In the genomic region with DNA sequence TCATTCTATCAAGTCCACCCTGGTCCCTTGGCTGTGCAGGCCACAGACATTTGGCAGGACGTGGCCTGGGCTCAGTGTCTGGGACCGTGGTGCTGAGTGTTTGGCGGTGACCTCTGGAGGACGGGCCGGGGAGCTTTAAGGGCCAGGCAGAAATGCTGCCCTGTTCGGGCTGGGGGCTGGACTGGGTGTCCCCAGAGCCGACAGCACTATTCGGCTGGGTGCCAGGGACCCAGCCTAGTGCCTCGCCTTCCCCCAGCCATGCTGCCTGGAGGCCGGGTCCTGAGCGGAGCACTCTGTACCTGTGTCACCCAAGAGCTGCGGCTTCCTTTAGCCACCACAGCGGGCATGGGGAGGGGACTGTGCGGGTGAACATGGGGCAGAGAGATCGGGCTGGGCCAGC, we compare ENCODE assay signal across 23 cellular contexts. TPM values are rescaled to one million over a fixed set of nuclear protein-coding genes. Genes with fewer than 3 reads are reported as not detected.
DNase-seq lines count a peak whose midpoint lies in the region; ATAC-seq and TF ChIP-seq lines count a peak whose summit lies in the region.
"Had no signal": no experiment of that assay in that cellular context is flagged by ENCODE, and none has a peak within 500 bp of the region (broad histone marks: within the 10 kb centered on the region; RNA-seq: fewer than 3 reads in every experiment).

No MANE protein-coding gene starts in this region.

- H3K4me1 ChIP-seq in right atrium auricular region (peaks cover 0 to 29% of the 10 kb centered on the region in 2 donors), vagina (peaks cover 60% of the 10 kb centered on the region)
- H3K4me1 ChIP-seq: foreskin keratinocyte had no signal

- no peaks in the 10 kb centered on the region for H3K9me3 ChIP-seq in right atrium auricular region
- H3K9me3 ChIP-seq in vagina = no peaks in the 10 kb centered on the region

- TF ChIP-seq CTCF in chondrocyte (IDR thresholded peaks at IDR 0.05) = no peak
- no peak for TF ChIP-seq CTCF in right atrium auricular region (IDR thresholded peaks at IDR 0.05)
- no peak for TF ChIP-seq CTCF in vagina (IDR thresholded peaks at IDR 0.05)

- intact Hi-C loops in posterior vena cava (cut with DNase I) = no loop called here
- intact Hi-C loops in vagina (cut with DNase I) = no loop called here

- H3K36me3 Mint-ChIP-seq in chondrocyte (ENCODE audit: low read depth) = peaks cover 7% of the 10 kb centered on the region

- peak overlapping the region; percentile 43 to 57 for H3K27ac ChIP-seq in right atrium auricular region
- H3K27ac ChIP-seq in vagina = peak overlapping the region; percentile 50
- H3K27ac ChIP-seq: cardiac muscle cell, dorsolateral prefrontal cortex, foreskin keratinocyte had no signal

- H3K4me3 ChIP-seq in right atrium auricular region (no peak overlapping the region), vagina (no peak overlapping the region)
- H3K4me3 ChIP-seq: cardiac muscle cell, dorsolateral prefrontal cortex, GM12878 had no signal

- DNase-seq in chondrocyte (ENCODE audit: low spot score) (peak; percentile 87), right atrium auricular region (ENCODE audit: low spot score) (no peak), posterior vena cava (ENCODE audit: low spot score) (peak; percentile 81), vagina (ENCODE audit: extremely low spot score in 2 of 2) (no peak), dedifferentiated amniotic fluid mesenchymal stem cell (ENCODE audit: extremely low spot score) (no peak)
- DNase-seq: activated CD4-positive, alpha-beta T cell treated with anti-CD3 and anti-CD28 coated beads, Interleukin-2, amount 10 ng/mL, durations not matched to agents 24 days and 14 days; activated CD8-positive, alpha-beta memory T cell treated with anti-CD3 and anti-CD28 coated beads, Interleukin-2, amount 50 U/mL, for 4 hours; activated effector memory CD4-positive, alpha-beta T cell treated with Interleukin-2 at 50 U/mL for 16 hours; foreskin keratinocyte; hypothalamus; islet precursor cell; NCI-H1048; NCI-H187 treated with DMSO at 0.1 percent for 48 hours; NCI-H226; NCI-H774; OCI-M1; stimulated activated CD4-positive, alpha-beta T cell treated with anti-CD3 and anti-CD28 coated beads, Interleukin-12 subunit alpha, Interleukin-12 subunit beta, amount 100 ng/mL, for 4 hours had no signal

- ATAC-seq in GM18519 (IDR thresholded peaks at IDR 0.05; ENCODE audit: low FRiP score, unreplicated experiment) (no peak), HG02870 (IDR thresholded peaks at IDR 0.05; ENCODE audit: unreplicated experiment) (no peak)
- ATAC-seq: foreskin keratinocyte, GM12878 had no signal

- peaks cover 21% of the 10 kb centered on the region for H3K4me1 Mint-ChIP-seq in chondrocyte (ENCODE audit: low read depth)
- H3K4me1 Mint-ChIP-seq: activated CD4-positive, alpha-beta T cell treated with anti-CD3 and anti-CD28 coated beads, Interleukin-2, amount 10 ng/mL, durations not matched to agents 24 days and 14 days had no signal

- H3K27me3 Mint-ChIP-seq in chondrocyte (ENCODE audit: low read depth) = no peaks in the 10 kb centered on the region
- H3K27me3 Mint-ChIP-seq: activated CD4-positive, alpha-beta T cell treated with anti-CD3 and anti-CD28 coated beads, Interleukin-2, amount 10 ng/mL, durations not matched to agents 24 days and 14 days had no signal

- no peaks in the 10 kb centered on the region for H3K27me3 ChIP-seq in right atrium auricular region
- no peaks in the 10 kb centered on the region for H3K27me3 ChIP-seq in vagina
- H3K27me3 ChIP-seq: cardiac muscle cell, foreskin keratinocyte had no signal

- no peak for TF ChIP-seq POLR2A in vagina (IDR thresholded peaks at IDR 0.05)

- H3K9me3 Mint-ChIP-seq in chondrocyte (ENCODE audit: low read depth) = no peaks in the 10 kb centered on the region
- H3K9me3 Mint-ChIP-seq: activated CD4-positive, alpha-beta T cell treated with anti-CD3 and anti-CD28 coated beads, Interleukin-2, amount 10 ng/mL, durations not matched to agents 24 days and 14 days; T-helper 1 cell treated with Interleukin-12 subunit alpha and Interleukin-12 subunit beta and Interleukin-4 antibody, amounts not matched to agents 30 μg/mL and 1 μg/mL, for 36 hours had no signal

- no peak overlapping the region for H3K4me3 Mint-ChIP-seq in chondrocyte (ENCODE audit: unreplicated experiment)
- H3K4me3 Mint-ChIP-seq: activated CD4-positive, alpha-beta T cell treated with anti-CD3 and anti-CD28 coated beads, Interleukin-2, amount 10 ng/mL, durations not matched to agents 24 days and 14 days; T-helper 1 cell treated with Interleukin-12 subunit alpha and Interleukin-12 subunit beta and Interleukin-4 antibody, amounts not matched to agents 30 μg/mL and 1 μg/mL, for 36 hours had no signal

- H3K36me3 ChIP-seq in right atrium auricular region (no peaks in the 10 kb centered on the region), vagina (no peaks in the 10 kb centered on the region)
- H3K36me3 ChIP-seq: cardiac muscle cell had no signal

- H3K27ac Mint-ChIP-seq in chondrocyte (ENCODE audit: unreplicated experiment) = peak overlapping the region; percentile 88
- H3K27ac Mint-ChIP-seq: activated CD4-positive, alpha-beta T cell treated with anti-CD3 and anti-CD28 coated beads, Interleukin-2, amount 10 ng/mL, durations not matched to agents 24 days and 14 days; T-helper 1 cell treated with Interleukin-12 subunit alpha and Interleukin-12 subunit beta and Interleukin-4 antibody, amounts not matched to agents 30 μg/mL and 1 μg/mL, for 36 hours had no signal

RNA-seq across cellular contexts. Expression of a gene that starts 40.4 kb away (rescaled TPM):
- total RNA-seq in chondrocyte (2,235 to 2,410 TPM (median 2,315 TPM) in 3 replicates), right atrium auricular region (10 to 100 TPM; 10.9 to 22.0 TPM), posterior vena cava (100 to 1,000 TPM in 1 of 2 donors, 10 to 100 TPM in 1; 71.1 to 196 TPM), vagina (36.6 TPM)
- total RNA-seq: activated CD4-positive, alpha-beta T cell treated with anti-CD3 and anti-CD28 coated beads, Interleukin-2, amount 10 ng/mL, durations not matched to agents 24 days and 14 days had no signal

Comparison
In these comparisons a context has a peak if more than half of its experiments do, and no peak if none do; other contexts are left out.
1. DNase-seq: peak in chondrocyte (single experiment) and posterior vena cava (single experiment); none in right atrium auricular region (single experiment), vagina (0 of 2) and dedifferentiated amniotic fluid mesenchymal stem cell (single experiment).
2. RNA of a gene that starts 40.4 kb away (total RNA-seq): 2,235 to 2,410 TPM in chondrocyte; 71.1 to 196 TPM in posterior vena cava, 36.6 TPM in vagina (single experiment) and 10.9 to 22.0 TPM in right atrium auricular region; every median in the first group is over 10 times any median in the second.